ENCODE assay signal across 8 cellular contexts in genomic region chr12:39619660-39620433, GRCh38. TPM values are rescaled to one million over a fixed set of nuclear protein-coding genes. Genes with fewer than 3 reads are reported as not detected.
DNase-seq lines count a peak whose midpoint lies in the region; ATAC-seq, FAIRE-seq and TF ChIP-seq lines count a peak whose summit lies in the region.

ABCD2 (minus strand) TSS chr12:39619803; CDS start chr12:39619615, 188 bp downstream.

- no peaks in the 10 kb centered on the region for H3K9me1 ChIP-seq in endothelial cell of umbilical vein (replicated peaks; ENCODE audit: control insufficient read depth, extremely low read depth, insufficient read depth, low read length)

- peaks cover 3% of the 10 kb centered on the region for H3K4me1 ChIP-seq in endothelial cell of umbilical vein (ENCODE audit: control insufficient read depth, extremely low read depth, insufficient read depth, low read length)

- FAIRE-seq in endothelial cell of umbilical vein (lab: Jason Lieb, UNC), result peak; percentile 89

- TF ChIP-seq CTCF in CD4-positive, alpha-beta T cell (IDR thresholded peaks at IDR 0.05), result no peak
- TF ChIP-seq CTCF in endothelial cell of umbilical vein (IDR thresholded peaks at IDR 0.05; ENCODE audit: extremely low read depth in 1 of 2, insufficient read depth in 1 of 2, low read depth in 1 of 2, low read length in 2 of 2), result no peak

- H3K9me3 Mint-ChIP-seq in CD4-positive, alpha-beta T cell, result no peaks in the 10 kb centered on the region
- no peaks in the 10 kb centered on the region for H3K9me3 Mint-ChIP-seq in activated CD8-positive, alpha-beta memory T cell treated with anti-CD3 and anti-CD28 coated beads, Interleukin-2, amount 10 ng/mL, durations not matched to agents 7 days and 5 days (ENCODE audit: low read depth)

- H3K9ac ChIP-seq in endothelial cell of umbilical vein (replicated peaks; ENCODE audit: extremely low read depth, insufficient read depth, low read length), result peak within 1 kb of the TSS; percentile 20

- H3K27me3 ChIP-seq in CD4-positive, alpha-beta T cell (ENCODE audit: control insufficient read depth, insufficient read depth, low read length), result no peaks in the 10 kb centered on the region
- peaks cover 10 to 15% of the 10 kb centered on the region in 2 experiments for H3K27me3 ChIP-seq in endothelial cell of umbilical vein (ENCODE audit: control insufficient read depth in 2 of 2, insufficient read depth in 2 of 2, low read length in 2 of 2)

- peak; percentile 84 for ATAC-seq in CD4-positive, alpha-beta T cell (ENCODE audit: poor library complexity)
- ATAC-seq in GM19438 (IDR thresholded peaks at IDR 0.05; ENCODE audit: low read depth, unreplicated experiment), result peak; percentile 78
- ATAC-seq in HG03558 (IDR thresholded peaks at IDR 0.05; ENCODE audit: extremely low read depth, unreplicated experiment), result peak; percentile 70
- ATAC-seq in activated CD8-positive, alpha-beta memory T cell treated with anti-CD3 and anti-CD28 coated beads, Interleukin-2, amount 10 ng/mL, durations not matched to agents 7 days and 5 days, result peak; percentile 76

- no peaks in the 10 kb centered on the region for H4K20me1 ChIP-seq in endothelial cell of umbilical vein (replicated peaks; ENCODE audit: control insufficient read depth, extremely low read depth, insufficient read depth, low read length)

- no peak within 1 kb of the TSS for H3K4me3 Mint-ChIP-seq in CD4-positive, alpha-beta T cell
- H3K4me3 Mint-ChIP-seq in activated CD8-positive, alpha-beta memory T cell treated with anti-CD3 and anti-CD28 coated beads, Interleukin-2, amount 10 ng/mL, durations not matched to agents 7 days and 5 days, result no peak within 1 kb of the TSS

- no peaks in the 10 kb centered on the region for H3K36me3 Mint-ChIP-seq in CD4-positive, alpha-beta T cell (ENCODE audit: low read depth)
- H3K36me3 Mint-ChIP-seq in activated CD8-positive, alpha-beta memory T cell treated with anti-CD3 and anti-CD28 coated beads, Interleukin-2, amount 10 ng/mL, durations not matched to agents 7 days and 5 days, result peaks cover 24% of the 10 kb centered on the region

- no peaks in the 10 kb centered on the region for H3K27me3 Mint-ChIP-seq in CD4-positive, alpha-beta T cell
- H3K27me3 Mint-ChIP-seq in activated CD8-positive, alpha-beta memory T cell treated with anti-CD3 and anti-CD28 coated beads, Interleukin-2, amount 10 ng/mL, durations not matched to agents 7 days and 5 days, result no peaks in the 10 kb centered on the region

- H3K27ac ChIP-seq in CD4-positive, alpha-beta T cell (ENCODE audit: low read depth, low read length), result peak within 1 kb of the TSS; percentile 89
- no peak within 1 kb of the TSS for H3K27ac ChIP-seq in endothelial cell of umbilical vein (ENCODE audit: insufficient read depth, low read depth, low read length)

- H3K36me3 ChIP-seq in endothelial cell of umbilical vein (ENCODE audit: control insufficient read depth in 2 of 2, extremely low read depth in 1 of 2, insufficient read depth in 2 of 2, low read length in 2 of 2), result no peaks in the 10 kb centered on the region

- H3K9me3 ChIP-seq in CD4-positive, alpha-beta T cell (ENCODE audit: control insufficient read depth, low read length), result no peaks in the 10 kb centered on the region
- H3K9me3 ChIP-seq in endothelial cell of umbilical vein (replicated peaks; ENCODE audit: control insufficient read depth, insufficient read depth, low read length), result no peaks in the 10 kb centered on the region

- no TSS peak for BruUV-seq in endothelial cell of umbilical vein (replicated peaks; lab: Mats Ljungman, UMichigan)

- peak within 1 kb of the TSS; percentile 85 for H2AFZ ChIP-seq in endothelial cell of umbilical vein (ENCODE audit: low read depth, low read length)

- H3K4me2 ChIP-seq in endothelial cell of umbilical vein (ENCODE audit: insufficient read depth, low read length), result peak within 1 kb of the TSS; percentile 84

- peak; percentile 45 to 72 (median 56) for DNase-seq in CD4-positive, alpha-beta T cell
- peak; percentile 70 to 85 for DNase-seq in NOMO-1 (lab: John Stamatoyannopoulos, UW; ENCODE audit: unreplicated experiment in 2 of 2)
- DNase-seq in activated CD8-positive, alpha-beta memory T cell treated with anti-CD3 and anti-CD28 coated beads, Interleukin-2, amount 10 ng/mL, durations not matched to agents 7 days and 5 days, result peak; percentile 92
- peak; percentile 76 for DNase-seq in endothelial cell of umbilical vein (ENCODE audit: low read depth, low spot score)
- DNase-seq in midbrain (lab: John Stamatoyannopoulos, UW), result peak; percentile 88
- DNase-seq in stimulated activated CD8-positive, alpha-beta memory T cell treated with anti-CD3 and anti-CD28 coated beads, Interleukin-2, amount 100 ng/mL, for 48 hours (ENCODE audit: low read depth in 2 of 2), result peak; percentile 28 to 60

- H3K4me1 Mint-ChIP-seq in CD4-positive, alpha-beta T cell (ENCODE audit: low read depth), result peaks cover 35% of the 10 kb centered on the region
- H3K4me1 Mint-ChIP-seq in activated CD8-positive, alpha-beta memory T cell treated with anti-CD3 and anti-CD28 coated beads, Interleukin-2, amount 10 ng/mL, durations not matched to agents 7 days and 5 days, result peaks cover 30% of the 10 kb centered on the region

- H3K79me2 ChIP-seq in endothelial cell of umbilical vein (ENCODE audit: control insufficient read depth, insufficient read depth, low read length), result no peaks in the 10 kb centered on the region

- intact Hi-C loops in CD4-positive, alpha-beta T cell (cut with DNase I, micrococcal nuclease), result loop anchor here (2.0 to 10.0 kb wide), 6 partner anchors 62 to 485 kb away; partner anchors contain the start of genes KIF21A (in 2 of the 2) and SLC2A13 (in 1 of the 2)
- intact Hi-C loops in endothelial cell of umbilical vein (cut with micrococcal nuclease), result loop anchor here (5.0 kb wide), 1 partner anchor 178 kb away; the partner anchor contains the start of gene KIF21A

- POLR2A ChIA-PET in CD4-positive, alpha-beta T cell (lab: Charles Lee), result interaction anchor here (0.7 to 2.8 kb wide), 22 partner anchors 9 to 527 kb away, joined by 3 to 33 read pairs (median 4); partner anchors contain the start of genes KIF21A and SLC2A13
- POLR2A ChIA-PET in endothelial cell of umbilical vein (lab: Charles Lee), result no interaction called here

- H3K27ac Mint-ChIP-seq in CD4-positive, alpha-beta T cell, result no peak within 1 kb of the TSS
- H3K27ac Mint-ChIP-seq in activated CD8-positive, alpha-beta memory T cell treated with anti-CD3 and anti-CD28 coated beads, Interleukin-2, amount 10 ng/mL, durations not matched to agents 7 days and 5 days, result no peak within 1 kb of the TSS

- H3K4me3 ChIP-seq in endothelial cell of umbilical vein (replicated peaks in 1 of 3; ENCODE audit: insufficient read depth in 1 of 3, low read depth in 1 of 3, low read length in 3 of 3), result peak within 1 kb of the TSS; percentile 38 to 58 (median 40)

- dilution Hi-C loops in endothelial cell of umbilical vein (cut with MboI; ENCODE audit: extremely low pct_ligation_motif_present, low sequenced_read_pairs), result no loop called here

- CTCF ChIA-PET in CD4-positive, alpha-beta T cell (lab: Charles Lee), result interaction anchor here (1.0 to 2.4 kb wide), 6 partner anchors 9 to 72 kb away, joined by 3 to 12 read pairs (median 7); no protein-coding TSS in a partner anchor
- CTCF ChIA-PET in activated CD8-positive, alpha-beta memory T cell treated with anti-CD3 and anti-CD28 coated beads, Interleukin-2, amount 10 ng/mL, durations not matched to agents 7 days and 5 days (lab: Charles Lee), result interaction anchor here (0.7 to 2.7 kb wide), 15 partner anchors 8 to 302 kb away, joined by 3 to 17 read pairs (median 4); partner anchors contain the start of gene KIF21A
- CTCF ChIA-PET in endothelial cell of umbilical vein (lab: Charles Lee), result interaction anchor here (0.7 to 1.9 kb wide), 10 partner anchors 9 to 954 kb away, joined by 3 to 15 read pairs (median 3); no protein-coding TSS in a partner anchor

- no peak for TF ChIP-seq POLR2A in endothelial cell of umbilical vein (IDR thresholded peaks at IDR 0.05; ENCODE audit: low read depth, low read length)

TF ChIP-seq in endothelial cell of umbilical vein, 7 proteins besides CTCF, POLR2A, EP300 and RAD21:
- no peak for TF ChIP-seq FOS (IDR thresholded peaks at IDR 0.05; ENCODE audit: borderline replicate concordance, insufficient read depth, low read length)
- TF ChIP-seq MYC (IDR thresholded peaks at IDR 0.05; ENCODE audit: low read depth, low read length), result no peak
- TF ChIP-seq JUN (IDR thresholded peaks at IDR 0.05; ENCODE audit: borderline replicate concordance, insufficient read depth, insufficient read length, low read depth), result no peak
- no peak for TF ChIP-seq MAX (IDR thresholded peaks at IDR 0.05; ENCODE audit: insufficient read depth, insufficient read length)
- no peak for TF ChIP-seq POLR2AphosphoS5 (IDR thresholded peaks at IDR 0.05; ENCODE audit: insufficient read depth, low read depth, low read length)
- TF ChIP-seq EZH2 (IDR thresholded peaks at IDR 0.05; ENCODE audit: borderline replicate concordance, low read depth, low read length, severe bottlenecking), result no peak
- TF ChIP-seq GATA2 (IDR thresholded peaks at IDR 0.05; ENCODE audit: insufficient read depth, insufficient read length, low read depth, low read length), result no peak

RNA-seq across cellular contexts. Expression of gene ABCD2, which starts in this region (rescaled TPM):
- total RNA-seq in CD4-positive, alpha-beta T cell, result 1 to 10 TPM; 1.6 to 2.2 TPM
- 10 to 100 TPM; 25.0 to 26.6 TPM for total RNA-seq in activated CD8-positive, alpha-beta memory T cell treated with anti-CD3 and anti-CD28 coated beads, Interleukin-2, amount 10 ng/mL, durations not matched to agents 7 days and 5 days
- total RNA-seq in endothelial cell of umbilical vein, result not detected in 2 replicates
- polyA plus RNA-seq in endothelial cell of umbilical vein, result not detected in 2 replicates
- polyA plus RNA-seq in endothelial cell of umbilical vein (2011; cell fraction: cytosol; rRNA removed), result not detected in 2 replicates
- polyA plus RNA-seq in endothelial cell of umbilical vein (2011; cell fraction: nucleus; rRNA removed), result not detected in 2 replicates
- not detected in 2 replicates for polyA plus RNA-seq in endothelial cell of umbilical vein (2012)
- polyA minus RNA-seq in endothelial cell of umbilical vein, result not detected in 2 replicates
- not detected for polyA minus RNA-seq in endothelial cell of umbilical vein (2011; cell fraction: cytosol; rRNA and poly(A)+ RNA removed)
- not detected in 2 replicates for polyA minus RNA-seq in endothelial cell of umbilical vein (2011; cell fraction: nucleus; rRNA and poly(A)+ RNA removed)

Comparison
In these comparisons a context has a peak if more than half of its experiments do, and no peak if none do; other contexts are left out.
1. RNA of gene ABCD2 (total RNA-seq): 25.0 to 26.6 TPM in activated CD8-positive, alpha-beta memory T cell treated with anti-CD3 and anti-CD28 coated beads, Interleukin-2, amount 10 ng/mL, durations not matched to agents 7 days and 5 days; 1.6 to 2.2 TPM in CD4-positive, alpha-beta T cell and not detected in endothelial cell of umbilical vein; every median in the first group is over 4 times any median in the second.
2. Peak in DNase-seq, H3K4me3 ChIP-seq, H3K9ac ChIP-seq and H3K4me2 ChIP-seq in endothelial cell of umbilical vein; RNA of the gene not detected or under 1 TPM.
3. Peak in every context shown above with its lines, with median percentiles within 50 percentile points of each other: ATAC-seq and DNase-seq.